8 cellular contexts compared by ENCODE assay signal in the genomic region with DNA sequence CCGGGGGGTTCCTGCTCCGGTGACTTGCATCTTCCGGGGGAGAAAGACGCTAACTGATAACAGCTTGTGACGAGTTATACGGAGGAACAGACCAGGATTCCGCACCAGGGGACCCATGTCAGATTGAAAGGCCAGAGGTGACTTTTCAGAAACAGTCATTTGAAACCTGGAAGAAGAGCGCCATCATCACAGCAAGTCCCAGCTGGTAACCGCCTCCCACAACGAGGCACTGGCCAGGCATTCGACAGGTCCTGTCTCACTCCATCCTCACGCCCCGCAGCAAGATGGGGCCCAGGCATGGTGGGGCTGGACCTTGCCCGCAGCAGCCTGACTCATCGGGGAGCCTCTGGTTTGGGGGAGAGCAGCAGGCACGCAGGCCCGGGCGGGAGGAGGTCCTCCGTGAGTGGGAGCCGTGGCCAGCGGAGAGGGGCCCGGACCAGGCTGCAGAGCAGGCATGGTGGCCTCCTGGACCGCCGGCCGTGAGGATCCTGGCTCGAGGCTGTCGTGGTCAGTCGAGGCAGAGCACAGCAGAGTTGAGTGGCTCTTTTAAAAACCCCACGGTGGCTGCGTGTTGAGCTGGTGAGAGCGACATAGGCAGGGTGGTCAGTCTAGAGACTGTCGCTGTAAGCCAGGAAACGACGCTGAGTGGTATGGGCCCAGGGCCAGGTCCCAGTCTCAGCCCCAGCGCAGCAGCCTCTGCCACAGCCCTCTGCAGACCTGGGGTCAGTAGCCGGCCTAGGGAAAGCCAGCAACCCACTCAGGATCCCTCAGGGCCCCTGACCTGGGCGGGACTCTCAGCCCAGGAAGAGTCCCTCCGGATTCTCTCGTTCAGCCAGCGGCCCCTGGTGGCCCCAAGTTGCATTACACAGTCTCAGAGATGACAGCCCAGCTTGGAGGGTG.
A peak's percentile ranks its signal among the peaks of the same experiment; 100 is the strongest.
DNase-seq lines count a peak whose midpoint lies in the region; ATAC-seq, FAIRE-seq and TF ChIP-seq lines count a peak whose summit lies in the region.

No MANE protein-coding gene starts in this region.

- H3K36me3 ChIP-seq in testis (ENCODE audit: low read depth, missing control alignments) = no peaks in the 10 kb centered on the region

- no peak overlapping the region for H3K27ac ChIP-seq in testis

- DNase-seq in D721Med (ENCODE audit: insufficient read length, low spot score) (peak; percentile 89), NCI-H82 treated with DMSO at 0.1 percent for 48 hours (lab: John Stamatoyannopoulos, UW; ENCODE audit: unreplicated experiment) (peak; percentile 17), activated T-cell treated with anti-CD3 and anti-CD28 coated beads for 48 hours (ENCODE audit: low read depth) (peak; percentile 66), fibroblast of the conjunctiva (ENCODE audit: low read depth) (peak; percentile 32), omental fat pad (ENCODE audit: low spot score) (peak; percentile 90), testis (peak; percentile 87)

- no peaks in the 10 kb centered on the region for H3K27me3 ChIP-seq in testis

- H3K4me1 ChIP-seq in testis = peaks cover 4% of the 10 kb centered on the region

- H3K4me3 ChIP-seq in testis = no peak overlapping the region

- no peaks in the 10 kb centered on the region for H3K9me3 ChIP-seq in testis

- TF ChIP-seq CTCF in D721Med (IDR thresholded peaks at IDR 0.05; ENCODE audit: insufficient read depth, missing control alignments) = peak; percentile 78
- TF ChIP-seq CTCF in omental fat pad (IDR thresholded peaks at IDR 0.05) = peak in 1 of 3 donors; percentile 91
- peak; percentile 92 to 94 (median 93) for TF ChIP-seq CTCF in testis (IDR thresholded peaks at IDR 0.05)

- intact Hi-C loops in testis (cut with DNase I; ENCODE audit: low total_unique reads) = loop anchor here (10.0 kb wide), 1 partner anchor 229 kb away; no protein-coding TSS in a partner anchor

- ATAC-seq in GM19463 (IDR thresholded peaks at IDR 0.05; ENCODE audit: unreplicated experiment) (peak; percentile 87), HG03469 (IDR thresholded peaks at IDR 0.05; ENCODE audit: unreplicated experiment) (peak; percentile 75), omental fat pad (ENCODE audit: low FRiP score) (peak; percentile 79)

- TF ChIP-seq POLR2A in testis (IDR thresholded peaks at IDR 0.05) = no peak

- 71 to 72% methylated on average over 16 to 40 of the region's 40 CpGs for WGBS in testis, 2 donors

- no peak for FAIRE-seq in D721Med (lab: Jason Lieb, UNC)

Comparison
In these comparisons a context has a peak if more than half of its experiments do, and no peak if none do; other contexts are left out.
1. DNase-seq: peak in every context shown above with its lines; median percentile 90 in omental fat pad; 89 in D721Med; 87 in testis; 66 in activated T-cell treated with anti-CD3 and anti-CD28 coated beads for 48 hours; 32 in fibroblast of the conjunctiva; 17 in NCI-H82 treated with DMSO at 0.1 percent for 48 hours.